ENCODE assay signal across 10 cellular contexts in genomic region chr3:114499986-114500385, GRCh38.
DNase-seq lines count a peak whose midpoint lies in the region; ATAC-seq and TF ChIP-seq lines count a peak whose summit lies in the region.
"Had no signal": no experiment of that assay in that cellular context is flagged by ENCODE, and none has a peak within 500 bp of the region (broad histone marks: within the 10 kb centered on the region; RNA-seq: fewer than 3 reads in every experiment).

No MANE protein-coding gene starts in this region.

- in situ Hi-C loops in astrocyte of the cerebellum (cut with HindIII; ENCODE audit: low sequenced_read_pairs) (no loop called here), GM23248 (cut with MboI) (no loop called here)

- no peaks in the 10 kb centered on the region for H3K9me2 ChIP-seq in GM23248 (ENCODE audit: insufficient read depth)

- H3K4me1 ChIP-seq in GM23248 (ENCODE audit: insufficient read depth), result peaks cover 56% of the 10 kb centered on the region

- H3K4me3 Mint-ChIP-seq in activated T-cell treated with anti-CD3 and anti-CD28 coated beads, Interleukin-2, amount 50 U/mL, for 72 hours, result peak overlapping the region; percentile 28 to 70
- peak overlapping the region in 1 of 2 donors; percentile 23 for H3K4me3 Mint-ChIP-seq in stimulated activated naive B cell treated with anti-CD40 and anti-IgM and Interleukin-4, amounts not matched to agents 10 μg/mL and 1 μg/mL and 100 μg/mL, for 72 hours

- peaks cover 49% of the 10 kb centered on the region for H3K4me1 Mint-ChIP-seq in activated T-cell treated with anti-CD3 and anti-CD28 coated beads, Interleukin-2, amount 50 U/mL, for 72 hours (ENCODE audit: low read depth)
- peaks cover 5 to 16% of the 10 kb centered on the region in 2 donors for H3K4me1 Mint-ChIP-seq in stimulated activated naive B cell treated with anti-CD40 and anti-IgM and Interleukin-4, amounts not matched to agents 10 μg/mL and 1 μg/mL and 100 μg/mL, for 72 hours

- H3K27me3 Mint-ChIP-seq in activated T-cell treated with anti-CD3 and anti-CD28 coated beads, Interleukin-2, amount 50 U/mL, for 72 hours (ENCODE audit: low read depth), result peaks cover 35% of the 10 kb centered on the region
- no peaks in the 10 kb centered on the region for H3K27me3 Mint-ChIP-seq in stimulated activated naive B cell treated with anti-CD40 and anti-IgM and Interleukin-4, amounts not matched to agents 10 μg/mL and 1 μg/mL and 100 μg/mL, for 72 hours

- peaks cover 0 to 2% of the 10 kb centered on the region in 2 donors for H3K36me3 Mint-ChIP-seq in activated T-cell treated with anti-CD3 and anti-CD28 coated beads, Interleukin-2, amount 50 U/mL, for 72 hours (ENCODE audit: insufficient read depth in 2 of 2)
- H3K36me3 Mint-ChIP-seq in stimulated activated naive B cell treated with anti-CD40 and anti-IgM and Interleukin-4, amounts not matched to agents 10 μg/mL and 1 μg/mL and 100 μg/mL, for 72 hours, result peaks cover 0 to 3% of the 10 kb centered on the region in 2 donors

- no peaks in the 10 kb centered on the region for H3K79me2 ChIP-seq in GM23248 (ENCODE audit: insufficient read depth)

- H3K4me2 ChIP-seq in GM23248 (ENCODE audit: unreplicated experiment), result no peak overlapping the region

- H3K4me3 ChIP-seq in astrocyte of the cerebellum (ENCODE audit: low read depth, low read length), result no peak overlapping the region
- no peak overlapping the region for H3K4me3 ChIP-seq in GM23248
- H3K4me3 ChIP-seq: mucosa of descending colon had no signal

- no peak for TF ChIP-seq CTCF in astrocyte of the cerebellum (IDR thresholded peaks at IDR 0.05; ENCODE audit: low read depth, low read length, missing control alignments)

- no peaks in the 10 kb centered on the region for H3K9me3 Mint-ChIP-seq in activated T-cell treated with anti-CD3 and anti-CD28 coated beads, Interleukin-2, amount 50 U/mL, for 72 hours
- no peaks in the 10 kb centered on the region for H3K9me3 Mint-ChIP-seq in stimulated activated naive B cell treated with anti-CD40 and anti-IgM and Interleukin-4, amounts not matched to agents 10 μg/mL and 1 μg/mL and 100 μg/mL, for 72 hours

- no peaks in the 10 kb centered on the region for H3K9me3 ChIP-seq in GM23248 (ENCODE audit: low read depth)
- H3K9me3 ChIP-seq: mucosa of descending colon had no signal

- peaks cover 47% of the 10 kb centered on the region for H3F3A ChIP-seq in GM23248 (ENCODE audit: insufficient read depth)

- peak in 1 of 2 donors; percentile 42 for ATAC-seq in activated T-cell treated with anti-CD3 and anti-CD28 coated beads, Interleukin-2, amount 50 U/mL, for 72 hours (replicated peaks in 1 of 2)
- ATAC-seq in HG03432 (IDR thresholded peaks at IDR 0.05; ENCODE audit: unreplicated experiment), result peak; percentile 80
- ATAC-seq in stimulated activated naive B cell treated with anti-CD40 and anti-IgM and Interleukin-4, amounts not matched to agents 10 μg/mL and 1 μg/mL and 100 μg/mL, for 72 hours (replicated peaks), result peak; percentile 87 to 92
- ATAC-seq: mucosa of descending colon had no signal

- H3K36me3 ChIP-seq in GM23248 (ENCODE audit: low read depth), result no peaks in the 10 kb centered on the region

- WGBS in GM23248 (ENCODE audit: low coverage in 1 of 2, low lambda C conversion rate in 2 of 2, missing lambda C conversion rate in 2 of 2), 2 experiments, result 73 to 84% methylated on average over 2 of the region's 2 CpGs

- H2AFZ ChIP-seq in GM23248, result no peak overlapping the region

- no peak overlapping the region for H3K9ac ChIP-seq in GM23248

- H4K20me1 ChIP-seq in GM23248 (ENCODE audit: insufficient read depth), result no peaks in the 10 kb centered on the region

- DNase-seq in activated T-cell treated with anti-CD3 and anti-CD28 coated beads, Interleukin-2, amount 50 U/mL, for 72 hours, result no peak
- DNase-seq in activated T-cell treated with anti-CD3 and anti-CD28 coated beads, Interleukin-2, amount 50 U/mL, for 1 hour, result no peak
- DNase-seq in astrocyte of the cerebellum (ENCODE audit: low read depth), result peak; percentile 85
- DNase-seq in stimulated activated naive B cell treated with anti-CD40 and anti-IgM and Interleukin-4, amounts not matched to agents 10 μg/mL and 1 μg/mL and 100 μg/mL, for 72 hours, result no peak
- DNase-seq in SIG-M5 treated with dmso at 0.1 percent for 504 hours (lab: John Stamatoyannopoulos, UW; ENCODE audit: unreplicated experiment), result no peak
- no peak for DNase-seq in COLO668 (lab: John Stamatoyannopoulos, UW; ENCODE audit: unreplicated experiment)
- DNase-seq in GM23248, result no peak
- DNase-seq: activated CD4-positive, alpha-beta T cell treated with anti-CD3 and anti-CD28 coated beads for 1 hour; mucosa of descending colon had no signal

- no peak overlapping the region for H3K27ac ChIP-seq in GM23248

- peak overlapping the region; percentile 68 for H3K27ac Mint-ChIP-seq in activated T-cell treated with anti-CD3 and anti-CD28 coated beads, Interleukin-2, amount 50 U/mL, for 72 hours
- no peak overlapping the region for H3K27ac Mint-ChIP-seq in stimulated activated naive B cell treated with anti-CD40 and anti-IgM and Interleukin-4, amounts not matched to agents 10 μg/mL and 1 μg/mL and 100 μg/mL, for 72 hours

- H3K27me3 ChIP-seq in GM23248 (replicated peaks; ENCODE audit: insufficient read depth), result no peaks in the 10 kb centered on the region
